14 cellular contexts compared by ENCODE assay signal in the genomic region with DNA sequence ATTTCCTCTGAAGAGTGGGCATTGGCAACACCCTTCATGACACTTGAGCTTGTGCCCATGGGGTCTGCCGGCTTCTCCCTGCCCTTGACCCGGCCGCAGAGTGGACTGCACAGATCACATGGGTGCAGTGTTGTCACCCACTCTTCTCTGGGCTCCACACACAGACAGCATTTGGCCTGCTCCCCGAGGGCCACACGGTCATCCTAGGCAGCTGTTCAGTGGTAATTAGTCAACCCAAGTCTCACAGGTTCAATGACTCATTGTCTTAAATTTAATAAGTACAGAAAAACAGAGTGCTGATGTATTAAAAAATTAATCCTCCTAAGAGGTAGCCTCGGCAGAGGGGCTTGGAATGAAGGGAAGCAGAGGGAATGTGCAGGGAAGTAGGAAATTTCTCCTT.
DNase-seq lines count a peak whose midpoint lies in the region; ATAC-seq and TF ChIP-seq lines count a peak whose summit lies in the region.
"Had no signal": no experiment of that assay in that cellular context is flagged by ENCODE, and none has a peak within 500 bp of the region (broad histone marks: within the 10 kb centered on the region; RNA-seq: fewer than 3 reads in every experiment).

No MANE protein-coding gene starts in this region.

- no peaks in the 10 kb centered on the region for H3K27me3 ChIP-seq in spleen (replicated peaks in 1 of 7)
- H3K27me3 ChIP-seq: suprapubic skin had no signal

- no peak for TF ChIP-seq POLR2A in spleen (IDR thresholded peaks at IDR 0.05)

- TF ChIP-seq CTCF in spleen (IDR thresholded peaks at IDR 0.05 in 8 of 11, conservative IDR thresholded peaks at IDR 0.05 in 3 of 11), result no peak

- no peak overlapping the region for H3K4me3 ChIP-seq in spleen
- H3K4me3 ChIP-seq: suprapubic skin had no signal

- no peaks in the 10 kb centered on the region for H3K9me3 ChIP-seq in spleen
- H3K9me3 ChIP-seq: suprapubic skin had no signal

- H3K27ac ChIP-seq in spleen, result no peak overlapping the region
- H3K27ac ChIP-seq: suprapubic skin had no signal

- DNase-seq in NK-92 treated with Interleukin-12 subunit alpha and Interleukin-12 subunit beta, amount 100 ng/mL, for 24 hours (lab: John Stamatoyannopoulos, UW), result peak; percentile 34
- DNase-seq in NK-92 (lab: John Stamatoyannopoulos, UW; ENCODE audit: unreplicated experiment) (no peak), HCEC 1CT (peak; percentile 38), myocyte (ENCODE audit: low read depth) (peak; percentile 96), spleen (no peak), GOT3 (lab: John Stamatoyannopoulos, UW) (no peak)
- DNase-seq in activated CD4-positive, alpha-beta T cell treated with anti-CD3 and anti-CD28 coated beads, Interleukin-2, amount 50 U/mL, for 48 hours, result peak; percentile 50 to 59
- DNase-seq: 8988T; activated naive CD8-positive, alpha-beta T cell treated with anti-CD3 and anti-CD28 coated beads, Interleukin-2, amount 10 ng/mL, durations not matched to agents 7 days and 5 days; naive thymus-derived CD4-positive, alpha-beta T cell; NCI-H1092 treated with DMSO at 0.1 percent for 48 hours; NCI-H748 treated with DMSO at 0.1 percent for 48 hours had no signal

- intact Hi-C loops in spleen (cut with DNase I; ENCODE audit: low total_unique reads), result no loop called here

- no peak for ATAC-seq in HG02623 (IDR thresholded peaks at IDR 0.05; ENCODE audit: unreplicated experiment)
- ATAC-seq: naive thymus-derived CD4-positive, alpha-beta T cell had no signal

- WGBS in spleen, 5 donors, result 69 to 81% (median 76%) methylated on average over 6 of the region's 6 CpGs

- H3K4me1 ChIP-seq in spleen, result peaks cover 5 to 83% (median 43%) of the 10 kb centered on the region in 6 donors

- no peaks in the 10 kb centered on the region for H3K36me3 ChIP-seq in spleen
- H3K36me3 ChIP-seq: suprapubic skin had no signal

Comparison
In these comparisons a context has a peak if more than half of its experiments do, and no peak if none do; other contexts are left out.
1. DNase-seq: peak in NK-92 treated with Interleukin-12 subunit alpha and Interleukin-12 subunit beta, amount 100 ng/mL, for 24 hours (single experiment), HCEC 1CT (single experiment), activated CD4-positive, alpha-beta T cell treated with anti-CD3 and anti-CD28 coated beads, Interleukin-2, amount 50 U/mL, for 48 hours (2 of 2) and myocyte (single experiment); none in NK-92 (single experiment), spleen (single experiment) and GOT3 (single experiment).